In genomic region chr6:22925920-22926587, GRCh38 we compare ENCODE assay signal across 15 cellular contexts.
"Had no signal": no experiment of that assay in that cellular context is flagged by ENCODE, and none has a peak within 500 bp of the region (broad histone marks: within the 10 kb centered on the region; RNA-seq: fewer than 3 reads in every experiment).

No MANE protein-coding gene starts in this region.

- H3K9me3 ChIP-seq: sigmoid colon, suprapubic skin, upper lobe of left lung had no signal

- H3K27me3 ChIP-seq: sigmoid colon, suprapubic skin, upper lobe of left lung had no signal

- DNase-seq: activated CD4-positive, alpha-beta memory T cell treated with anti-CD3 and anti-CD28 coated beads, Interleukin-2, amount 10 ng/mL, durations not matched to agents 7 days and 5 days; activated CD4-positive, alpha-beta T cell treated with anti-CD3 and anti-CD28 coated beads for 1 hour; activated gamma-delta T cell treated with Interleukin-2 at 50 U/mL for 16 hours; activated naive CD8-positive, alpha-beta T cell treated with anti-CD3 and anti-CD28 coated beads, Interleukin-2, amount 50 U/mL, for 24 hours; activated T-cell treated with anti-CD3 and anti-CD28 coated beads, Interleukin-2, amount 50 U/mL, for 72 hours; caudate nucleus; effector CD4-positive, alpha-beta T cell; sigmoid colon; stimulated activated CD4-positive, alpha-beta T cell treated with anti-CD3 and anti-CD28 coated beads, Interleukin-2, amount 100 ng/mL, for 48 hours; stimulated activated naive CD4-positive, alpha-beta T cell treated with Interleukin-2 at 50 U/mL for 16 hours; upper lobe of left lung had no signal

- ATAC-seq: activated naive CD8-positive, alpha-beta T cell treated with anti-CD3 and anti-CD28 coated beads, Interleukin-2, amount 50 U/mL, for 24 hours; activated T-cell treated with anti-CD3 and anti-CD28 coated beads, Interleukin-2, amount 50 U/mL, for 72 hours; natural killer cell treated with Interleukin-12 subunit alpha and Interleukin-12 subunit beta and Interleukin-15 and Interleukin-18, amount 100 ng/mL, for 72 hours had no signal

- H3K36me3 ChIP-seq: sigmoid colon, suprapubic skin, upper lobe of left lung had no signal

- H3K27ac ChIP-seq: coronary artery, epithelial cell of prostate, sigmoid colon, suprapubic skin had no signal

- H3K4me3 ChIP-seq: coronary artery, sigmoid colon, suprapubic skin, upper lobe of left lung had no signal
